8 cellular contexts compared by ENCODE assay signal in genomic region chr17:47252766-47253512, GRCh38. TPM values are rescaled to one million over a fixed set of nuclear protein-coding genes. Genes with fewer than 3 reads are reported as not detected.
DNase-seq lines count a peak whose midpoint lies in the region; ATAC-seq, FAIRE-seq and TF ChIP-seq lines count a peak whose summit lies in the region.

No MANE protein-coding gene starts in this region.

- no peaks in the 10 kb centered on the region for H3K36me3 ChIP-seq in OCI-LY3 (replicated peaks; ENCODE audit: low read depth, low read length)
- H3K36me3 ChIP-seq in endothelial cell of umbilical vein (ENCODE audit: control insufficient read depth in 2 of 2, extremely low read depth in 1 of 2, insufficient read depth in 2 of 2, low read length in 2 of 2) = no peaks in the 10 kb centered on the region

- no peaks in the 10 kb centered on the region for H3K9me1 ChIP-seq in endothelial cell of umbilical vein (replicated peaks; ENCODE audit: control insufficient read depth, extremely low read depth, insufficient read depth, low read length)

- peaks cover 47% of the 10 kb centered on the region for H3K27me3 Mint-ChIP-seq in Calu3 (ENCODE audit: unreplicated experiment)
- no peaks in the 10 kb centered on the region for H3K27me3 Mint-ChIP-seq in osteocyte (ENCODE audit: unreplicated experiment)

- dilution Hi-C loops in endothelial cell of umbilical vein (cut with MboI; ENCODE audit: extremely low pct_ligation_motif_present, low sequenced_read_pairs) = no loop called here

- no peaks in the 10 kb centered on the region for H3K79me2 ChIP-seq in OCI-LY3 (ENCODE audit: low read length)
- peaks cover 36% of the 10 kb centered on the region for H3K79me2 ChIP-seq in endothelial cell of umbilical vein (ENCODE audit: control insufficient read depth, insufficient read depth, low read length)

- H4K20me1 ChIP-seq in OCI-LY3 (ENCODE audit: insufficient read depth, low read length) (no peaks in the 10 kb centered on the region), endothelial cell of umbilical vein (replicated peaks; ENCODE audit: control insufficient read depth, extremely low read depth, insufficient read depth, low read length) (no peaks in the 10 kb centered on the region)

- H3K36me3 Mint-ChIP-seq in Calu3 (ENCODE audit: insufficient read depth, unreplicated experiment) = peaks cover 15% of the 10 kb centered on the region
- no peaks in the 10 kb centered on the region for H3K36me3 Mint-ChIP-seq in osteocyte (ENCODE audit: unreplicated experiment)

- no peak for ATAC-seq in HG02571 (IDR thresholded peaks at IDR 0.05; ENCODE audit: unreplicated experiment)

- H3K27me3 ChIP-seq in OCI-LY3 (ENCODE audit: low read depth, low read length) = peaks cover 7% of the 10 kb centered on the region; the same call in 1 of the 2 replicates
- H3K27me3 ChIP-seq in endothelial cell of umbilical vein (ENCODE audit: control insufficient read depth in 2 of 2, insufficient read depth in 2 of 2, low read length in 2 of 2) = no peaks in the 10 kb centered on the region

- POLR2A ChIA-PET in endothelial cell of umbilical vein (lab: Charles Lee) = no interaction called here

- CTCF ChIA-PET in Calu3 (lab: Charles Lee) = interaction anchor here (0.6 to 1.1 kb wide), 3 partner anchors 19 to 52 kb away, joined by 3 to 4 read pairs (median 3); no protein-coding TSS in a partner anchor
- CTCF ChIA-PET in endothelial cell of umbilical vein (lab: Charles Lee) = interaction anchor here (0.6 to 1.3 kb wide), 6 partner anchors 11 to 63 kb away, joined by 3 to 11 read pairs (median 3); no protein-coding TSS in a partner anchor

- DNase-seq in Calu3 (no peak), endothelial cell of umbilical vein (ENCODE audit: low read depth, low spot score) (no peak), osteocyte (ENCODE audit: extremely low spot score, unreplicated experiment) (no peak), DMS114 treated with DMSO at 0.1 percent for 48 hours (lab: John Stamatoyannopoulos, UW; ENCODE audit: unreplicated experiment) (no peak)
- DNase-seq in activated CD4-positive, CD25-positive, alpha-beta regulatory T cell (lab: John Stamatoyannopoulos, UW) = no peak
- DNase-seq in effector CD8-positive, alpha-beta T cell (lab: John Stamatoyannopoulos, UW) = no peak

- H3K4me3 ChIP-seq in OCI-LY3 (ENCODE audit: low read length) (peak overlapping the region; percentile 92), endothelial cell of umbilical vein (replicated peaks in 1 of 3; ENCODE audit: insufficient read depth in 1 of 3, low read depth in 1 of 3, low read length in 3 of 3) (peak overlapping the region; percentile 44 to 61 (median 51))

- peak overlapping the region; percentile 91 for H3K4me2 ChIP-seq in OCI-LY3 (ENCODE audit: low read length)
- H3K4me2 ChIP-seq in endothelial cell of umbilical vein (ENCODE audit: insufficient read depth, low read length) = peak overlapping the region; percentile 55

- H3K9me3 ChIP-seq in OCI-LY3 (ENCODE audit: insufficient read depth, low read length) (no peaks in the 10 kb centered on the region), endothelial cell of umbilical vein (replicated peaks; ENCODE audit: control insufficient read depth, insufficient read depth, low read length) (no peaks in the 10 kb centered on the region)

- H3K9ac ChIP-seq in OCI-LY3 (ENCODE audit: low read length) (peak overlapping the region; percentile 12; the same call in 1 of the 2 replicates), endothelial cell of umbilical vein (replicated peaks; ENCODE audit: extremely low read depth, insufficient read depth, low read length) (peak overlapping the region; percentile 53)

- H2AFZ ChIP-seq in OCI-LY3 (ENCODE audit: low read depth, low read length) = 0 out of 2 replicates have a peak overlapping the region, but pooled peaks have one; percentile 34
- peak overlapping the region; percentile 90 for H2AFZ ChIP-seq in endothelial cell of umbilical vein (ENCODE audit: low read depth, low read length)

- no peak for TF ChIP-seq POLR2A in endothelial cell of umbilical vein (IDR thresholded peaks at IDR 0.05; ENCODE audit: low read depth, low read length)

- no peak overlapping the region for H3K27ac ChIP-seq in OCI-LY3 (ENCODE audit: low read length)
- peak overlapping the region; percentile 37 for H3K27ac ChIP-seq in endothelial cell of umbilical vein (ENCODE audit: insufficient read depth, low read depth, low read length)

- BruUV-seq in Calu3 (replicated peaks; lab: Mats Ljungman, UMichigan) (no TSS peak), endothelial cell of umbilical vein (replicated peaks; lab: Mats Ljungman, UMichigan) (TSS peak; percentile 72)

- H3K4me1 Mint-ChIP-seq in Calu3 (ENCODE audit: low read depth, unreplicated experiment) = peaks cover 23% of the 10 kb centered on the region
- H3K4me1 Mint-ChIP-seq in osteocyte (ENCODE audit: unreplicated experiment) = peaks cover 18% of the 10 kb centered on the region

- H3K9me3 Mint-ChIP-seq in Calu3 (ENCODE audit: low read depth, unreplicated experiment) (no peaks in the 10 kb centered on the region), osteocyte (ENCODE audit: unreplicated experiment) (no peaks in the 10 kb centered on the region)

- H3K4me3 Mint-ChIP-seq in Calu3 (ENCODE audit: low read depth, unreplicated experiment) = peak overlapping the region; percentile 83
- peak overlapping the region; percentile 61 for H3K4me3 Mint-ChIP-seq in osteocyte (ENCODE audit: unreplicated experiment)

- intact Hi-C loops in Calu3 (cut with micrococcal nuclease; ENCODE audit: unreplicated experiment) = no loop called here
- intact Hi-C loops in endothelial cell of umbilical vein (cut with micrococcal nuclease) = loop anchor here (1.0 to 2.0 kb wide), 5 partner anchors 13 to 64 kb away; partner anchors contain the start of gene CDC27

- H3K27ac Mint-ChIP-seq in Calu3 (ENCODE audit: unreplicated experiment) (no peak overlapping the region), osteocyte (ENCODE audit: unreplicated experiment) (no peak overlapping the region)

- H3K4me1 ChIP-seq in OCI-LY3 (ENCODE audit: low read length) = 0 out of 2 replicates have a peak, but pooled peaks cover 3% of the 10 kb centered on the region
- peaks cover 34% of the 10 kb centered on the region for H3K4me1 ChIP-seq in endothelial cell of umbilical vein (ENCODE audit: control insufficient read depth, extremely low read depth, insufficient read depth, low read length)

- no peak for FAIRE-seq in endothelial cell of umbilical vein (lab: Jason Lieb, UNC)

- TF ChIP-seq CTCF in Calu3 (IDR thresholded peaks at IDR 0.05; ENCODE audit: unreplicated experiment) (no peak), OCI-LY3 (IDR thresholded peaks at IDR 0.05; ENCODE audit: low read depth, low read length) (no peak), endothelial cell of umbilical vein (IDR thresholded peaks at IDR 0.05; ENCODE audit: extremely low read depth in 1 of 2, insufficient read depth in 1 of 2, low read depth in 1 of 2, low read length in 2 of 2) (no peak), osteocyte (IDR thresholded peaks at IDR 0.05) (no peak)

TF ChIP-seq in endothelial cell of umbilical vein, 7 proteins besides CTCF, POLR2A, EP300 and RAD21:
- TF ChIP-seq POLR2AphosphoS5 (IDR thresholded peaks at IDR 0.05; ENCODE audit: insufficient read depth, low read depth, low read length) (no peak), GATA2 (IDR thresholded peaks at IDR 0.05; ENCODE audit: insufficient read depth, insufficient read length, low read depth, low read length) (no peak), JUN (IDR thresholded peaks at IDR 0.05; ENCODE audit: borderline replicate concordance, insufficient read depth, insufficient read length, low read depth) (no peak), FOS (IDR thresholded peaks at IDR 0.05; ENCODE audit: borderline replicate concordance, insufficient read depth, low read length) (no peak), EZH2 (IDR thresholded peaks at IDR 0.05; ENCODE audit: borderline replicate concordance, low read depth, low read length, severe bottlenecking) (no peak), MAX (IDR thresholded peaks at IDR 0.05; ENCODE audit: insufficient read depth, insufficient read length) (no peak), MYC (IDR thresholded peaks at IDR 0.05; ENCODE audit: low read depth, low read length) (no peak)

RNA-seq across cellular contexts. Expression of gene ITGB3, which starts 0.7 kb away (rescaled TPM):
- total RNA-seq in Calu3 (2022) (0.68 TPM in 1 of 2 replicates, not detected in the other), endothelial cell of umbilical vein (49.9 and 60.0 TPM in 2 replicates), osteocyte (2.5 and 3.3 TPM in 2 replicates)
- polyA plus RNA-seq in endothelial cell of umbilical vein = 50.2 and 55.8 TPM in 2 replicates
- 44.2 and 44.7 TPM in 2 replicates for polyA plus RNA-seq in endothelial cell of umbilical vein (2011; cell fraction: cytosol; rRNA removed)
- 57.4 and 59.9 TPM in 2 replicates for polyA plus RNA-seq in endothelial cell of umbilical vein (2011; cell fraction: nucleus; rRNA removed)
- polyA plus RNA-seq in endothelial cell of umbilical vein (2012) = 104 and 109 TPM in 2 replicates
- polyA minus RNA-seq in endothelial cell of umbilical vein = 166 and 198 TPM in 2 replicates
- not detected for polyA minus RNA-seq in endothelial cell of umbilical vein (2011; cell fraction: cytosol; rRNA and poly(A)+ RNA removed)
- 57.6 and 72.7 TPM in 2 replicates for polyA minus RNA-seq in endothelial cell of umbilical vein (2011; cell fraction: nucleus; rRNA and poly(A)+ RNA removed)

RNA-seq across cellular contexts. Expression of gene MYL4, which starts 43.8 kb away (rescaled TPM):
- not detected in 2 replicates for total RNA-seq in Calu3 (2022)
- 1.9 and 2.0 TPM in 2 replicates for total RNA-seq in endothelial cell of umbilical vein
- polyA plus RNA-seq in endothelial cell of umbilical vein = 1.5 and 2.1 TPM in 2 replicates
- polyA plus RNA-seq in endothelial cell of umbilical vein (2011; cell fraction: cytosol; rRNA removed) = 1.7 TPM in 2 replicates
- 4.0 and 4.4 TPM in 2 replicates for polyA plus RNA-seq in endothelial cell of umbilical vein (2011; cell fraction: nucleus; rRNA removed)
- 0.67 and 1.0 TPM in 2 replicates for polyA plus RNA-seq in endothelial cell of umbilical vein (2012)
- 6.7 and 7.5 TPM in 2 replicates for polyA minus RNA-seq in endothelial cell of umbilical vein
- polyA minus RNA-seq in endothelial cell of umbilical vein (2011; cell fraction: cytosol; rRNA and poly(A)+ RNA removed) = not detected
- polyA minus RNA-seq in endothelial cell of umbilical vein (2011; cell fraction: nucleus; rRNA and poly(A)+ RNA removed) = 1.3 and 2.5 TPM in 2 replicates
- total RNA-seq in osteocyte = not detected in 2 replicates

Comparison
In these comparisons a context has a peak if more than half of its experiments do, and no peak if none do; other contexts are left out.
1. RNA of gene ITGB3, which starts 0.7 kb away (total RNA-seq): 49.9 to 60.0 TPM in endothelial cell of umbilical vein; 2.5 to 3.3 TPM in osteocyte and 0.68 TPM in Calu3; every median in the first group is over 10 times any median in the second.